ENCODE assay signal across 24 cellular contexts in the genomic region with DNA sequence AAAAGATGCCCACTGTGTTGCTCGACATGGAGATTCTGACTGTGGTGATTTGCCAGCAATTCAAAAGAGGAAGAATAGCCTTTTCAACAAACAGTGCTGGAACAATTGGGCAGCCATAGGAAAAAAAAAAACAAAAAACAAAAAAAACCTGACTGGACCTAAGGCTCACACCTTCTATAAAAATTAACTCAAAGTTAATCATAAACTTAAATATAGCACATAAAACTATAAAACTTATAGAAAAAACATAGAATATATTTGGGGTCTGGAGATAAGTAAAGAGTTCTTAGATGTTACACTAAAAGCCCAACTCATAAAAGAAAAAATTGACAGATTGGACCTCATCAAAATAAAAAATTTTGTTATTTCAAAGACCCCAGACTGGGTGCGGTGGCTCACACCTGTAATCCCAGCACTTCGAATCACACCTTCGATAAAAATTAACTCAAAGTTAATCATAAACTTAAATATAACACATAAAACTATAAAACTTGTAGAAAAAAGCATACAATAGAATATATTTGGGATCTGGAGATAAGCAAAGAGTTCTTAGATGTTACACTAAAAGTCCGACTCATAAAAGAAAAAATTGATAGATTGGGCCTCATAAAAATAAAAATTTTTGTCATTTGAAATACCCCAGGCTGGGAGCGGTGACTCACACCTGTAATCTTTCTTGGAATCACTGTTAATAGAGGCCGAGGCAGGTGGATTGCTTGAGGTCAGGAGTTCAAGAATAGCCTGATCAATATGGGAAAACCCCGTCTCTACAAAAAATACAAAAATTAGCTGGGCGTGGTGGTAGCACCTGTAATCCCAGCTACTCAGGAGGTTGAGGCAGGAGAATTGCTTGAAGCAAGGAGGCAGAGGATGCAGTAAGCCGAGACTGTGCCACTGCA.
"Had no signal": no experiment of that assay in that cellular context is flagged by ENCODE, and none has a peak within 500 bp of the region (broad histone marks: within the 10 kb centered on the region; RNA-seq: fewer than 3 reads in every experiment).

No MANE protein-coding gene starts in this region.

- ATAC-seq: gastroesophageal sphincter; left lung; lower lobe of right lung; stimulated activated effector memory CD8-positive, alpha-beta T cell treated with anti-CD3 and anti-CD28 coated beads, Interleukin-12 subunit alpha, Interleukin-12 subunit beta, amount 100 ng/mL, for 72 hours; stimulated activated naive CD8-positive, alpha-beta T cell treated with anti-CD3 and anti-CD28 coated beads, Interleukin-15, Interleukin-2, amounts not matched to agents 100 U/mL and 50 U/mL, for 24 hours had no signal

- H3K36me3 Mint-ChIP-seq: stimulated activated effector memory CD8-positive, alpha-beta T cell treated with anti-CD3 and anti-CD28 coated beads, Interleukin-12 subunit alpha, Interleukin-12 subunit beta, amount 100 ng/mL, for 72 hours; type B pancreatic cell had no signal

- H3K27me3 Mint-ChIP-seq: naive B cell, type B pancreatic cell had no signal

- H3K27ac Mint-ChIP-seq: naive B cell; nephron; stimulated activated effector memory CD8-positive, alpha-beta T cell treated with anti-CD3 and anti-CD28 coated beads, Interleukin-12 subunit alpha, Interleukin-12 subunit beta, amount 100 ng/mL, for 72 hours; type B pancreatic cell had no signal

- H3K4me3 Mint-ChIP-seq: naive B cell; nephron; stimulated activated effector memory CD8-positive, alpha-beta T cell treated with anti-CD3 and anti-CD28 coated beads, Interleukin-12 subunit alpha, Interleukin-12 subunit beta, amount 100 ng/mL, for 72 hours; type B pancreatic cell had no signal

- H3K4me1 ChIP-seq: gastroesophageal sphincter, left lung, lower lobe of right lung, right atrium auricular region, suprapubic skin, thyroid gland had no signal

- H3K4me3 ChIP-seq: esophagus squamous epithelium, gastroesophageal sphincter, left lung, lower lobe of right lung, right atrium auricular region, smooth muscle cell, suprapubic skin, thyroid gland had no signal

- H3K36me3 ChIP-seq: esophagus squamous epithelium, gastroesophageal sphincter, left lung, lower lobe of right lung, right atrium auricular region, suprapubic skin, thyroid gland had no signal

- DNase-seq: dermis blood vessel endothelial cell; esophagus squamous epithelium; foreskin fibroblast; glutamatergic neuron; kidney glomerular epithelial cell; left lung; lower lobe of right lung; mesenchymal stem cell; midbrain; naive B cell; occipital lobe; posterior cingulate gyrus; stimulated activated CD4-positive, alpha-beta T cell treated with anti-CD3 and anti-CD28 coated beads, Interleukin-4, amount 100 ng/mL, for 1 hour; stimulated activated CD8-positive, alpha-beta memory T cell treated with anti-CD3 and anti-CD28 coated beads, Interleukin-4, amount 100 ng/mL, for 48 hours; stimulated activated naive CD8-positive, alpha-beta T cell treated with anti-CD3 and anti-CD28 coated beads, Interleukin-15, Interleukin-2, amounts not matched to agents 100 U/mL and 50 U/mL, for 24 hours; thyroid gland had no signal

- FAIRE-seq: urothelium cell line had no signal

- H3K4me2 ChIP-seq: smooth muscle cell had no signal

- H3K27me3 ChIP-seq: esophagus squamous epithelium, gastroesophageal sphincter, left lung, right atrium auricular region, suprapubic skin, thyroid gland had no signal

- H3K4me1 Mint-ChIP-seq: naive B cell; nephron; stimulated activated effector memory CD8-positive, alpha-beta T cell treated with anti-CD3 and anti-CD28 coated beads, Interleukin-12 subunit alpha, Interleukin-12 subunit beta, amount 100 ng/mL, for 72 hours had no signal

- H3K27ac ChIP-seq: gastroesophageal sphincter, left lung, lower lobe of right lung, right atrium auricular region, suprapubic skin, thyroid gland had no signal

- H3K9me3 ChIP-seq: esophagus squamous epithelium, lower lobe of right lung, suprapubic skin, thyroid gland had no signal
